In genomic region chr3:185733980-185734724, GRCh38 we compare ENCODE assay signal across 9 cellular contexts.
DNase-seq lines count a peak whose midpoint lies in the region; ATAC-seq and TF ChIP-seq lines count a peak whose summit lies in the region.
"Had no signal": no experiment of that assay in that cellular context is flagged by ENCODE, and none has a peak within 500 bp of the region (broad histone marks: within the 10 kb centered on the region; RNA-seq: fewer than 3 reads in every experiment).

No MANE protein-coding gene starts in this region.

- H3K4me1 ChIP-seq in Peyer's patch = no peaks in the 10 kb centered on the region
- H3K4me1 ChIP-seq in naive thymus-derived CD4-positive, alpha-beta T cell (ENCODE audit: control insufficient read depth in 2 of 2, insufficient read depth in 2 of 2, low read length in 2 of 2) = no peaks in the 10 kb centered on the region

- H3K27me3 Mint-ChIP-seq in naive thymus-derived CD4-positive, alpha-beta T cell = peaks cover 0 to 16% (median 10%) of the 10 kb centered on the region in 5 donors

- H3K9me3 Mint-ChIP-seq in naive thymus-derived CD4-positive, alpha-beta T cell = no peaks in the 10 kb centered on the region
- H3K9me3 Mint-ChIP-seq: activated naive CD8-positive, alpha-beta T cell treated with anti-CD3 and anti-CD28 coated beads, Interleukin-2, amount 10 ng/mL, durations not matched to agents 7 days and 5 days had no signal

- TF ChIP-seq POLR2A in Peyer's patch (IDR thresholded peaks at IDR 0.05) = no peak

- no peaks in the 10 kb centered on the region for H3K27me3 ChIP-seq in Peyer's patch
- no peaks in the 10 kb centered on the region for H3K27me3 ChIP-seq in naive thymus-derived CD4-positive, alpha-beta T cell (ENCODE audit: control insufficient read depth in 2 of 2, insufficient read depth in 2 of 2, low read length in 2 of 2)

- no peaks in the 10 kb centered on the region for H3K36me3 ChIP-seq in Peyer's patch
- H3K36me3 ChIP-seq in naive thymus-derived CD4-positive, alpha-beta T cell (ENCODE audit: control insufficient read depth in 2 of 3, insufficient read depth in 3 of 3, low read length in 3 of 3) = no peaks in the 10 kb centered on the region

- TF ChIP-seq CTCF in Peyer's patch (IDR thresholded peaks at IDR 0.05) (peak in 4 of 6 experiments; percentile 29 to 77 (median 76)), epithelial cell of proximal tubule (conservative IDR thresholded peaks at IDR 0.05; ENCODE audit: low read depth, low read length) (peak; percentile 85)

- intact Hi-C loops in naive thymus-derived CD4-positive, alpha-beta T cell (cut with micrococcal nuclease) = no loop called here

- H3K27ac ChIP-seq in Peyer's patch = no peak overlapping the region
- no peak overlapping the region for H3K27ac ChIP-seq in naive thymus-derived CD4-positive, alpha-beta T cell (ENCODE audit: low read depth, low read length)

- H3K9me3 ChIP-seq in Peyer's patch = no peaks in the 10 kb centered on the region
- no peaks in the 10 kb centered on the region for H3K9me3 ChIP-seq in naive thymus-derived CD4-positive, alpha-beta T cell (ENCODE audit: control insufficient read depth in 2 of 3, low read length in 3 of 3)

- no peak overlapping the region for H3K4me3 Mint-ChIP-seq in naive thymus-derived CD4-positive, alpha-beta T cell
- H3K4me3 Mint-ChIP-seq: activated naive CD8-positive, alpha-beta T cell treated with anti-CD3 and anti-CD28 coated beads, Interleukin-2, amount 10 ng/mL, durations not matched to agents 7 days and 5 days had no signal

- peak; percentile 77 for DNase-seq in SIG-M5 treated with dmso at 0.1 percent for 504 hours (lab: John Stamatoyannopoulos, UW; ENCODE audit: unreplicated experiment)
- no peak for DNase-seq in SIG-M5 (lab: John Stamatoyannopoulos, UW)
- DNase-seq in LHCN-M2 (ENCODE audit: low read depth) = peak; percentile 77
- peak in 2 of 3 donors; percentile 17 to 74 for DNase-seq in Peyer's patch
- DNase-seq in epithelial cell of proximal tubule (ENCODE audit: low read depth) = peak; percentile 68
- no peak for DNase-seq in naive thymus-derived CD4-positive, alpha-beta T cell
- DNase-seq in GOT3 (lab: John Stamatoyannopoulos, UW) = no peak
- DNase-seq: activated naive CD8-positive, alpha-beta T cell treated with anti-CD3 and anti-CD28 coated beads, Interleukin-2, amount 10 ng/mL, durations not matched to agents 7 days and 5 days had no signal

- POLR2A ChIA-PET in naive thymus-derived CD4-positive, alpha-beta T cell (lab: Charles Lee) = no interaction called here

- H3K27ac Mint-ChIP-seq in naive thymus-derived CD4-positive, alpha-beta T cell = no peak overlapping the region
- H3K27ac Mint-ChIP-seq: activated naive CD8-positive, alpha-beta T cell treated with anti-CD3 and anti-CD28 coated beads, Interleukin-2, amount 10 ng/mL, durations not matched to agents 7 days and 5 days had no signal

- CTCF ChIA-PET in naive thymus-derived CD4-positive, alpha-beta T cell (lab: Charles Lee) = no interaction called here

- ATAC-seq in naive thymus-derived CD4-positive, alpha-beta T cell = peak; percentile 52
- no peak for ATAC-seq in HG03039 (IDR thresholded peaks at IDR 0.05; ENCODE audit: unreplicated experiment)

- H3K4me3 ChIP-seq in Peyer's patch = no peak overlapping the region
- H3K4me3 ChIP-seq in epithelial cell of proximal tubule (ENCODE audit: low read depth, low read length) = no peak overlapping the region
- H3K4me3 ChIP-seq in naive thymus-derived CD4-positive, alpha-beta T cell (ENCODE audit: low read length) = no peak overlapping the region

- H3K4me1 Mint-ChIP-seq in naive thymus-derived CD4-positive, alpha-beta T cell = peaks cover 0 to 4% (median 0%) of the 10 kb centered on the region in 7 donors

- no peaks in the 10 kb centered on the region for H3K36me3 Mint-ChIP-seq in naive thymus-derived CD4-positive, alpha-beta T cell
- H3K36me3 Mint-ChIP-seq: activated naive CD8-positive, alpha-beta T cell treated with anti-CD3 and anti-CD28 coated beads, Interleukin-2, amount 10 ng/mL, durations not matched to agents 7 days and 5 days had no signal

Comparison
In these comparisons a context has a peak if more than half of its experiments do, and no peak if none do; other contexts are left out.
1. DNase-seq: peak in SIG-M5 treated with dmso at 0.1 percent for 504 hours (single experiment), LHCN-M2 (single experiment), Peyer's patch (2 of 3) and epithelial cell of proximal tubule (single experiment); none in SIG-M5 (single experiment), naive thymus-derived CD4-positive, alpha-beta T cell (0 of 9) and GOT3 (single experiment).